Comparison of ENCODE assay signal across 8 cellular contexts in genomic region chr5:150780180-150780692, GRCh38. TPM values are rescaled to one million over a fixed set of nuclear protein-coding genes. Genes with fewer than 3 reads are reported as not detected.
DNase-seq lines count a peak whose midpoint lies in the region; ATAC-seq, FAIRE-seq and TF ChIP-seq lines count a peak whose summit lies in the region.

No MANE protein-coding gene starts in this region.

- peak overlapping the region; percentile 98 for H3K4me2 ChIP-seq in fibroblast of lung (ENCODE audit: extremely low read depth, insufficient read depth, low read length)

- intact Hi-C loops in sigmoid colon (cut with DNase I), result loop anchor here (5.0 kb wide), 1 partner anchor 327 kb away; no protein-coding TSS in a partner anchor

- no peak overlapping the region for H3K4me3 Mint-ChIP-seq in T-helper 17 cell

- peak overlapping the region; percentile 32 to 91 (median 86) for H3K4me3 ChIP-seq in fibroblast of lung (replicated peaks in 1 of 4; ENCODE audit: control extremely low read depth in 1 of 4, insufficient read depth in 1 of 4, low read depth in 3 of 4, low read length in 4 of 4)
- peak overlapping the region; percentile 70 to 81 (median 74) for H3K4me3 ChIP-seq in sigmoid colon

- H3K27ac Mint-ChIP-seq in T-helper 17 cell, result peak overlapping the region; percentile 67

- no peaks in the 10 kb centered on the region for H3K36me3 Mint-ChIP-seq in T-helper 17 cell (ENCODE audit: low read depth)

- H3K9ac ChIP-seq in fibroblast of lung (ENCODE audit: insufficient read depth, low read length), result peak overlapping the region; percentile 49

- peak; percentile 50 for ATAC-seq in HG02970 (IDR thresholded peaks at IDR 0.05; ENCODE audit: low FRiP score, unreplicated experiment)
- no peak for ATAC-seq in T-helper 17 cell

- TF ChIP-seq POLR2A in sigmoid colon (IDR thresholded peaks at IDR 0.05) (peak in 1 of 2 donors; percentile 22), erythroblast (IDR thresholded peaks at IDR 0.05; ENCODE audit: low read length) (no peak)

- WGBS in sigmoid colon, 2 donors, result 24 to 43% methylated on average over 6 of the region's 6 CpGs

- no peaks in the 10 kb centered on the region for H3K27me3 Mint-ChIP-seq in T-helper 17 cell

- H3K27me3 ChIP-seq in fibroblast of lung (ENCODE audit: control insufficient read depth, insufficient read depth, low read length) (no peaks in the 10 kb centered on the region), sigmoid colon (no peaks in the 10 kb centered on the region)

- H4K20me1 ChIP-seq in fibroblast of lung (ENCODE audit: control insufficient read depth, extremely low read depth, insufficient read depth, low read length), result no peaks in the 10 kb centered on the region

- H3K4me1 Mint-ChIP-seq in T-helper 17 cell, result peaks cover 39% of the 10 kb centered on the region

- peak overlapping the region; percentile 83 for H3K27ac ChIP-seq in fibroblast of lung (ENCODE audit: insufficient read depth, low read length)
- H3K27ac ChIP-seq in sigmoid colon, result peak overlapping the region; percentile 91 to 95 (median 94)

- H3K79me2 ChIP-seq in fibroblast of lung (ENCODE audit: control insufficient read depth, insufficient read depth, low read length), result peaks cover 45% of the 10 kb centered on the region

- no peak for FAIRE-seq in HTR-8/SVneo (lab: Jason Lieb, UNC)

- no peak overlapping the region for H2AFZ ChIP-seq in fibroblast of lung (ENCODE audit: low read length)

- TF ChIP-seq EP300 in sigmoid colon (IDR thresholded peaks at IDR 0.05), result peak; percentile 30 to 89 (median 65)

- DNase-seq in activated naive CD4-positive, alpha-beta T cell treated with Interleukin-2 at 50 U/mL for 16 hours, result peak; percentile 16
- DNase-seq in activated naive CD4-positive, alpha-beta T cell (lab: John Stamatoyannopoulos, UW), result no peak
- DNase-seq in T-helper 17 cell (no peak), fibroblast of lung (ENCODE audit: low read depth in 2 of 2) (peak; percentile 66 to 86), sigmoid colon (peak; percentile 90), HTR-8/SVneo (ENCODE audit: insufficient read length, low spot score) (no peak), erythroblast (lab: John Stamatoyannopoulos, UW) (no peak)

- H3K36me3 ChIP-seq in fibroblast of lung (ENCODE audit: control insufficient read depth, insufficient read depth, low read length) (no peaks in the 10 kb centered on the region), sigmoid colon (no peaks in the 10 kb centered on the region)

- H3K4me1 ChIP-seq in fibroblast of lung (ENCODE audit: control insufficient read depth, extremely low read depth, insufficient read depth, low read length) (peaks cover 31% of the 10 kb centered on the region), sigmoid colon (peaks cover 0 to 62% (median 55%) of the 10 kb centered on the region in 4 donors)

- H3K9me3 ChIP-seq in T-helper 17 cell (ENCODE audit: control insufficient read depth, low read length, poor library complexity, severe bottlenecking) (no peaks in the 10 kb centered on the region), fibroblast of lung (ENCODE audit: control insufficient read depth, insufficient read depth, low read depth, low read length) (no peaks in the 10 kb centered on the region), sigmoid colon (no peaks in the 10 kb centered on the region)

- TF ChIP-seq CTCF in fibroblast of lung (conservative IDR thresholded peaks at IDR 0.05 in 1 of 2, IDR thresholded peaks at IDR 0.05 in 1 of 2; ENCODE audit: low read depth in 1 of 2, low read length in 2 of 2) (no peak), sigmoid colon (IDR thresholded peaks at IDR 0.05) (no peak)

RNA-seq across cellular contexts. Expression of gene SMIM3, which starts 1.7 kb away (rescaled TPM):
- total RNA-seq in T-helper 17 cell (10 to 100 TPM in 1 of 2 donors, 1 to 10 TPM in 1; 3.9 to 24.0 TPM), fibroblast of lung (34.9 and 59.9 TPM in 2 replicates), sigmoid colon (10 to 100 TPM; 29.6 to 46.7 (median 43.6) TPM)
- polyA plus RNA-seq in fibroblast of lung (69.9 and 78.7 TPM in 2 replicates), sigmoid colon (10 to 100 TPM; 19.2 to 48.6 (median 46.0) TPM)
- 38.9 and 45.7 TPM in 2 replicates for polyA plus RNA-seq in fibroblast of lung (2012)
- 31.4 and 40.8 TPM in 2 replicates for polyA minus RNA-seq in fibroblast of lung (ENCODE audit: low replicate concordance)

RNA-seq across cellular contexts. Expression of gene DCTN4, which starts 21.4 kb away (rescaled TPM):
- 10 to 100 TPM; 73.5 to 88.0 TPM for total RNA-seq in T-helper 17 cell
- total RNA-seq in fibroblast of lung, result 44.7 and 67.2 TPM in 2 replicates
- polyA plus RNA-seq in fibroblast of lung, result 60.0 and 60.8 TPM in 2 replicates
- polyA plus RNA-seq in fibroblast of lung (2012), result 33.8 and 35.0 TPM in 2 replicates
- polyA minus RNA-seq in fibroblast of lung (ENCODE audit: low replicate concordance), result 31.4 and 48.9 TPM in 2 replicates
- 10 to 100 TPM; 51.0 to 56.0 (median 53.7) TPM for total RNA-seq in sigmoid colon
- 10 to 100 TPM; 17.5 to 19.2 (median 19.2) TPM for polyA plus RNA-seq in sigmoid colon

Comparison
In these comparisons a context has a peak if more than half of its experiments do, and no peak if none do; other contexts are left out.
1. DNase-seq: peak in activated naive CD4-positive, alpha-beta T cell treated with Interleukin-2 at 50 U/mL for 16 hours (single experiment), fibroblast of lung (2 of 2) and sigmoid colon (single experiment); none in activated naive CD4-positive, alpha-beta T cell (0 of 4), T-helper 17 cell (0 of 3), HTR-8/SVneo (single experiment) and erythroblast (0 of 2).